In genomic region chr3:107432013-107432515, GRCh38 we compare ENCODE assay signal across 8 cellular contexts. TPM values are rescaled to one million over a fixed set of nuclear protein-coding genes. Genes with fewer than 3 reads are reported as not detected.
DNase-seq lines count a peak whose midpoint lies in the region; ATAC-seq and TF ChIP-seq lines count a peak whose summit lies in the region.

No MANE protein-coding gene starts in this region.

- H3F3A ChIP-seq in MM.1S (ENCODE audit: insufficient read depth, low read length), result peaks cover 6% of the 10 kb centered on the region; the same call in 1 of the 2 replicates

- peak overlapping the region; percentile 69 for H2AFZ ChIP-seq in MM.1S (ENCODE audit: low read length)

- H3K79me2 ChIP-seq in MM.1S (ENCODE audit: low read length), result no peaks in the 10 kb centered on the region

- H3K4me1 Mint-ChIP-seq in brain, result peaks cover 36% of the 10 kb centered on the region

- H3K4me1 ChIP-seq in MM.1S (ENCODE audit: low read length) (no peaks in the 10 kb centered on the region), testis (peaks cover 6% of the 10 kb centered on the region)

- peaks cover 0 to 5% (median 0%) of the 10 kb centered on the region in 5 experiments for H3K9me3 Mint-ChIP-seq in brain

- no peaks in the 10 kb centered on the region for H3K27me3 ChIP-seq in MM.1S (replicated peaks; ENCODE audit: insufficient read depth, low read length)
- H3K27me3 ChIP-seq in testis, result no peaks in the 10 kb centered on the region

- intact Hi-C loops in testis (cut with DNase I; ENCODE audit: low total_unique reads), result loop anchor here (5.0 kb wide), 1 partner anchor 90 kb away; the partner anchor contains the start of gene BBX

- H3K4me3 ChIP-seq in MM.1S (ENCODE audit: low read length), result peak overlapping the region; percentile 81
- H3K4me3 ChIP-seq in testis, result peak overlapping the region; percentile 66 to 68

- DNase-seq in EL (peak; percentile 28), MM.1S (no peak), kidney tubule cell (ENCODE audit: low spot score) (peak; percentile 41), testis (peak; percentile 63)

- peak overlapping the region; percentile 68 for H3K9ac ChIP-seq in MM.1S (ENCODE audit: low read length)

- H3K36me3 Mint-ChIP-seq in brain, result no peaks in the 10 kb centered on the region

- H3K27ac Mint-ChIP-seq in brain, result peak overlapping the region; percentile 83 to 99 (median 94)

- peaks cover 17% of the 10 kb centered on the region for H3K27me3 Mint-ChIP-seq in brain

- H3K27ac ChIP-seq in MM.1S (ENCODE audit: low read length) (peak overlapping the region; percentile 3; the same call in 1 of the 2 replicates), testis (peak overlapping the region; percentile 82 to 97)

- no peaks in the 10 kb centered on the region for H4K20me1 ChIP-seq in MM.1S (ENCODE audit: insufficient read depth, low read length)

- H3K9me3 ChIP-seq in MM.1S (replicated peaks; ENCODE audit: insufficient read depth, low read length), result no peaks in the 10 kb centered on the region
- no peaks in the 10 kb centered on the region for H3K9me3 ChIP-seq in testis

- 2 to 3% methylated on average over 20 of the region's 20 CpGs for WGBS in testis, 2 donors

- no peaks in the 10 kb centered on the region for H3K36me3 ChIP-seq in MM.1S (replicated peaks; ENCODE audit: insufficient read depth, low read length)
- H3K36me3 ChIP-seq in testis (ENCODE audit: low read depth, missing control alignments), result no peaks in the 10 kb centered on the region

- TF ChIP-seq POLR2A in testis (IDR thresholded peaks at IDR 0.05), result no peak

- ATAC-seq in GM18511 (IDR thresholded peaks at IDR 0.05; ENCODE audit: unreplicated experiment) (no peak), HG02970 (IDR thresholded peaks at IDR 0.05; ENCODE audit: low FRiP score, unreplicated experiment) (no peak), HG02763 (IDR thresholded peaks at IDR 0.05; ENCODE audit: unreplicated experiment) (no peak)

- no peak for TF ChIP-seq CTCF in MM.1S (IDR thresholded peaks at IDR 0.05; ENCODE audit: low read length)
- peak in 1 of 2 experiments; percentile 26 for TF ChIP-seq CTCF in brain (conservative IDR thresholded peaks at IDR 0.05)
- no peak for TF ChIP-seq CTCF in testis (IDR thresholded peaks at IDR 0.05)

- H3K4me2 ChIP-seq in MM.1S (ENCODE audit: low read depth, low read length), result peak overlapping the region; percentile 64

- H3K4me3 Mint-ChIP-seq in brain, result peak overlapping the region; percentile 89 to 97 (median 95)

- no peaks in the 10 kb centered on the region for H3K9me2 ChIP-seq in MM.1S (replicated peaks; ENCODE audit: insufficient read depth, low read length)

RNA-seq across cellular contexts. Expression of gene CCDC54, which starts 54.8 kb away (rescaled TPM):
- polyA plus RNA-seq in brain (ENCODE audit: insufficient read depth, low read depth, low replicate concordance) (not detected), testis (ENCODE audit: insufficient read depth, low read depth, low replicate concordance) (112 TPM)
- total RNA-seq in testis, result 100 to 1,000 TPM in 1 of 2 donors, 10 to 100 TPM in 1; 33.9 to 107 TPM

Comparison
In these comparisons a context has a peak if more than half of its experiments do, and no peak if none do; other contexts are left out.
1. RNA of gene CCDC54, which starts 54.8 kb away (polyA plus RNA-seq): 112 TPM in testis (single experiment); not detected in brain (single experiment); every median in the first group is over 100 times any median in the second.